28 cellular contexts compared by ENCODE assay signal in genomic region chr18:78396077-78396476, GRCh38.
"Had no signal": no experiment of that assay in that cellular context is flagged by ENCODE, and none has a peak within 500 bp of the region (broad histone marks: within the 10 kb centered on the region; RNA-seq: fewer than 3 reads in every experiment).

No MANE protein-coding gene starts in this region.

- H3K9me3 ChIP-seq: ascending aorta had no signal

- H3K4me3 ChIP-seq: ascending aorta, cardiac muscle cell had no signal

- H3K4me1 ChIP-seq: ascending aorta had no signal

- H3K27me3 ChIP-seq: ascending aorta, cardiac muscle cell had no signal

- H3K27ac ChIP-seq: ascending aorta, cardiac muscle cell, VCaP had no signal

- H3K36me3 ChIP-seq: ascending aorta, cardiac muscle cell had no signal

- DNase-seq: activated B cell treated with CpG ODN at 0.5 μM for 24 hours; activated CD4-positive, alpha-beta memory T cell treated with anti-CD3 and anti-CD28 coated beads, Interleukin-2, amount 10 ng/mL, durations not matched to agents 7 days and 5 days; activated CD4-positive, alpha-beta T cell treated with anti-CD3 and anti-CD28 coated beads for 4 hours; activated CD4-positive, alpha-beta T cell treated with anti-CD3 and anti-CD28 coated beads, Interleukin-2, amount 50 U/mL, for 1 hour; activated CD4-positive, alpha-beta T cell treated with anti-CD3 and anti-CD28 coated beads, Interleukin-2, amount 50 U/mL, for 4 hours; activated CD4-positive, CD25-positive, alpha-beta regulatory T cell treated with anti-CD3 and anti-CD28 coated beads, Interleukin-2, amount 50 U/mL, for 72 hours; activated CD8-positive, alpha-beta memory T cell treated with anti-CD3 and anti-CD28 coated beads for 24 hours; activated CD8-positive, alpha-beta memory T cell treated with anti-CD3 and anti-CD28 coated beads, Interleukin-2, amount 10 ng/mL, durations not matched to agents 7 days and 5 days; activated CD8-positive, alpha-beta memory T cell treated with anti-CD3 and anti-CD28 coated beads, Interleukin-2, amount 50 U/mL, for 48 hours; activated CD8-positive, alpha-beta T cell treated with anti-CD3 and anti-CD28 coated beads, Interleukin-2, amount 10 ng/mL, durations not matched to agents 7 days and 5 days; activated effector memory CD4-positive, alpha-beta T cell treated with Interleukin-2 at 50 U/mL for 16 hours; activated gamma-delta T cell; activated naive CD4-positive, alpha-beta T cell treated with anti-CD3 and anti-CD28 coated beads, Interleukin-2, amount 10 ng/mL, durations not matched to agents 7 days and 5 days; activated naive CD4-positive, alpha-beta T cell treated with Interleukin-2 at 50 U/mL for 16 hours; activated naive CD8-positive, alpha-beta T cell treated with anti-CD3 and anti-CD28 coated beads, Interleukin-2, amount 10 ng/mL, durations not matched to agents 7 days and 5 days; activated naive CD8-positive, alpha-beta T cell treated with anti-CD3 and anti-CD28 coated beads, Interleukin-2, amount 50 U/mL, for 24 hours; activated T-cell treated with anti-CD3 and anti-CD28 coated beads, Interleukin-2, amount 50 U/mL, for 24 hours; activated T-cell treated with anti-CD3 and anti-CD28 coated beads, Interleukin-2, amount 50 U/mL, for 48 hours; amygdala; anterior cingulate cortex; caudate nucleus; SW 1271; T-helper 1 cell; T-helper 2 cell; T-helper 9 cell had no signal

- ATAC-seq: activated CD8-positive, alpha-beta memory T cell treated with anti-CD3 and anti-CD28 coated beads, Interleukin-2, amount 10 ng/mL, durations not matched to agents 7 days and 5 days; activated CD8-positive, alpha-beta T cell treated with anti-CD3 and anti-CD28 coated beads, Interleukin-2, amount 10 ng/mL, durations not matched to agents 7 days and 5 days; activated naive CD8-positive, alpha-beta T cell treated with anti-CD3 and anti-CD28 coated beads, Interleukin-2, amount 50 U/mL, for 24 hours had no signal
